Comparison of ENCODE assay signal across 8 cellular contexts in the genomic region with DNA sequence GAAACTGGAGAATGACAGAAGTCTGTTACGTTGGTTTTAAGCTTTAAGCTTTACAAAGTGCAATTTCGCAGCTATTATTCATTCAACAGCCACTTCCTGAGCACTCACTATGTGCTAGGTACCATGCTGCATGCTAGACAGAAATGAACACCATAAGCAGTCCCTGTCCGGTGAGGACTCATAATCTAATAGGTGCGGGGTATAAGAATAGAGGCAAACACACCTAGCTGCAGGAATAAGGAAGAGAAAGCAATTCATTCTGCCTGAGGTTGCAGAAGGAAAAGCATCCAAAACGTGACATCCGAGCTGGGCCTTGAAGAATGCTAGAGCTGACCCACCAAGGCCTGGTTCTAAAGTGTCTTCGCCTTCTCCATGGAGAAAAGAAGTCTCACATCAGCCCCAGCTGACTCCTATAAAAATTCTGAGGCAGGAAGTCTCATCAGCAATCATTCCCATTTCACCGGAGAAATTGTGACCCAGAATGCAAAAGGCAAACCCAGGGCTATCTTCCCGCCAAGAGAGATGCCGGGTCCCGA. TPM values are rescaled to one million over a fixed set of nuclear protein-coding genes. Genes with fewer than 3 reads are reported as not detected.
DNase-seq lines count a peak whose midpoint lies in the region; ATAC-seq and TF ChIP-seq lines count a peak whose summit lies in the region.

No MANE protein-coding gene starts in this region.

- H3K4me3 ChIP-seq in LNCaP clone FGC (ENCODE audit: low read depth, low read length) (peak overlapping the region; percentile 97), cardiac fibroblast (replicated peaks in 1 of 2; ENCODE audit: low read depth in 2 of 2, low read length in 2 of 2) (peak overlapping the region; percentile 87 to 95), mucosa of rectum (ENCODE audit: low read length in 2 of 2) (peak overlapping the region; percentile 84 to 96)

- TF ChIP-seq CTCF in Calu3 (IDR thresholded peaks at IDR 0.05; ENCODE audit: unreplicated experiment) = no peak
- no peak for TF ChIP-seq CTCF in LNCaP clone FGC (IDR thresholded peaks at IDR 0.05; ENCODE audit: control insufficient read depth, extremely low read depth, insufficient read depth)
- no peak for TF ChIP-seq CTCF in cardiac fibroblast (IDR thresholded peaks at IDR 0.05; ENCODE audit: low read depth, low read length)

- no peaks in the 10 kb centered on the region for H3K9me3 ChIP-seq in mucosa of rectum (ENCODE audit: control insufficient read depth in 2 of 2, low read length in 2 of 2)

- no peaks in the 10 kb centered on the region for H3K36me3 ChIP-seq in mucosa of rectum (ENCODE audit: control insufficient read depth in 2 of 2, insufficient read depth in 2 of 2, low read length in 2 of 2)

- H3K27me3 Mint-ChIP-seq in Calu3 (ENCODE audit: unreplicated experiment) = no peaks in the 10 kb centered on the region

- no peaks in the 10 kb centered on the region for H3K27me3 ChIP-seq in mucosa of rectum (ENCODE audit: control insufficient read depth in 2 of 2, insufficient read depth in 2 of 2, low read length in 2 of 2)

- CTCF ChIA-PET in Calu3 (lab: Charles Lee) = interaction anchor here (1.0 to 1.6 kb wide), 2 partner anchors 55 to 437 kb away, joined by 3 read pairs; a partner anchor contains a TSS

- H3K4me1 ChIP-seq in mucosa of rectum (ENCODE audit: control insufficient read depth in 2 of 2, insufficient read depth in 2 of 2, low read length in 2 of 2) = peaks cover 4 to 21% of the 10 kb centered on the region in 2 donors

- no peak for DNase-seq in Calu3
- no peak for DNase-seq in LNCaP clone FGC (ENCODE audit: low read depth)
- DNase-seq in cardiac fibroblast (ENCODE audit: low read depth in 2 of 2) = peak in 1 of 2 donors; percentile 7
- no peak for DNase-seq in NCI-H345 treated with DMSO at 0.1 percent for 48 hours (lab: John Stamatoyannopoulos, UW; ENCODE audit: unreplicated experiment)
- no peak for DNase-seq in DMS114 treated with DMSO at 0.1 percent for 48 hours (lab: John Stamatoyannopoulos, UW; ENCODE audit: unreplicated experiment)

- peak overlapping the region; percentile 69 to 90 for H3K27ac ChIP-seq in mucosa of rectum (ENCODE audit: low read depth in 2 of 2, low read length in 2 of 2)

- H3K4me1 Mint-ChIP-seq in Calu3 (ENCODE audit: low read depth, unreplicated experiment) = peaks cover 16% of the 10 kb centered on the region

- ATAC-seq in GM21717 (IDR thresholded peaks at IDR 0.05; ENCODE audit: unreplicated experiment) = no peak
- ATAC-seq in GM19455 (IDR thresholded peaks at IDR 0.05; ENCODE audit: unreplicated experiment) = no peak

- BruUV-seq in Calu3 (replicated peaks; lab: Mats Ljungman, UMichigan) = TSS peak; percentile 63

- H3K36me3 Mint-ChIP-seq in Calu3 (ENCODE audit: insufficient read depth, unreplicated experiment) = peaks cover 25% of the 10 kb centered on the region

- no peaks in the 10 kb centered on the region for H3K9me3 Mint-ChIP-seq in Calu3 (ENCODE audit: low read depth, unreplicated experiment)

- peak overlapping the region; percentile 90 for H3K27ac Mint-ChIP-seq in Calu3 (ENCODE audit: unreplicated experiment)

- peak overlapping the region; percentile 93 to 94 for H3K9ac ChIP-seq in mucosa of rectum (ENCODE audit: low read depth in 1 of 2, low read length in 2 of 2)

- intact Hi-C loops in Calu3 (cut with micrococcal nuclease; ENCODE audit: unreplicated experiment) = no loop called here

- peak overlapping the region; percentile 92 for H3K4me3 Mint-ChIP-seq in Calu3 (ENCODE audit: low read depth, unreplicated experiment)

RNA-seq across cellular contexts. Expression of a gene that starts 0.5 kb away (rescaled TPM):
- total RNA-seq in Calu3 (2022) = 19.2 and 19.3 TPM in 2 replicates

RNA-seq across cellular contexts. Expression of a gene that starts 0.8 kb away (rescaled TPM):
- 19.4 and 21.0 TPM in 2 replicates for total RNA-seq in Calu3 (2022)

RNA-seq across cellular contexts. Expression of a gene that starts 54.8 kb away (rescaled TPM):
- 20.5 and 21.3 TPM in 2 replicates for total RNA-seq in Calu3 (2022)

RNA-seq across cellular contexts. Expression of a gene that starts 54.9 kb away (rescaled TPM):
- 23.7 TPM in 2 replicates for total RNA-seq in Calu3 (2022)
